8 cellular contexts compared by ENCODE assay signal in genomic region chr2:96138146-96139145, GRCh38. TPM values are rescaled to one million over a fixed set of nuclear protein-coding genes. Genes with fewer than 3 reads are reported as not detected.
DNase-seq lines count a peak whose midpoint lies in the region; ATAC-seq, FAIRE-seq and TF ChIP-seq lines count a peak whose summit lies in the region.

TSS of gene ASTL (minus strand) at chr2:96138502. CDS start at chr2:96138436, 66 bp downstream.

- H3K4me2 ChIP-seq in A549 (no peak within 1 kb of the TSS), MM.1S (ENCODE audit: low read depth, low read length) (peak within 1 kb of the TSS; percentile 39; the same call in 1 of the 2 replicates)

- TF ChIP-seq POLR2A in A549 (IDR thresholded peaks at IDR 0.05; ENCODE audit: low read length) (no peak), upper lobe of left lung (IDR thresholded peaks at IDR 0.05) (no peak)

- H3K27ac ChIP-seq in A549 (no peak within 1 kb of the TSS), MM.1S (ENCODE audit: low read length) (no peak within 1 kb of the TSS), lung (ENCODE audit: low read depth in 1 of 2, low read length in 1 of 2) (no peak within 1 kb of the TSS), upper lobe of left lung (peak within 1 kb of the TSS in 1 of 4 donors; percentile 7)

- no peaks in the 10 kb centered on the region for H3K79me2 ChIP-seq in MM.1S (ENCODE audit: low read length)

- no peak for FAIRE-seq in A549 (lab: Jason Lieb, UNC)

- no peaks in the 10 kb centered on the region for H3K4me1 ChIP-seq in A549
- peaks cover 5% of the 10 kb centered on the region; the same call in 1 of the 2 replicates for H3K4me1 ChIP-seq in MM.1S (ENCODE audit: low read length)
- no peaks in the 10 kb centered on the region for H3K4me1 ChIP-seq in lung (ENCODE audit: control insufficient read depth in 2 of 2, insufficient read depth in 2 of 2, low read length in 2 of 2)
- peaks cover 0 to 7% (median 4%) of the 10 kb centered on the region in 4 donors for H3K4me1 ChIP-seq in upper lobe of left lung

- H3K27me3 ChIP-seq in MM.1S (replicated peaks; ENCODE audit: insufficient read depth, low read length) (peaks cover 23% of the 10 kb centered on the region; the same call in 1 of the 2 replicates), lung (ENCODE audit: control insufficient read depth, insufficient read depth) (no peaks in the 10 kb centered on the region), upper lobe of left lung (no peaks in the 10 kb centered on the region), MG63 (no peaks in the 10 kb centered on the region)

- POLR2A ChIA-PET in A549 (lab: Yijun Ruan, JAX), result no interaction called here

- no peaks in the 10 kb centered on the region for H4K20me1 ChIP-seq in MM.1S (ENCODE audit: insufficient read depth, low read length)

- no peaks in the 10 kb centered on the region for H3K9me3 ChIP-seq in A549
- H3K9me3 ChIP-seq in MM.1S (replicated peaks; ENCODE audit: insufficient read depth, low read length), result no peaks in the 10 kb centered on the region
- no peaks in the 10 kb centered on the region for H3K9me3 ChIP-seq in lung (ENCODE audit: control insufficient read depth in 2 of 2, insufficient read depth in 1 of 2, low read length in 1 of 2)
- H3K9me3 ChIP-seq in upper lobe of left lung, result no peaks in the 10 kb centered on the region
- no peaks in the 10 kb centered on the region for H3K9me3 ChIP-seq in MG63

- no peaks in the 10 kb centered on the region for H3K9me2 ChIP-seq in MM.1S (replicated peaks; ENCODE audit: insufficient read depth, low read length)

- H2AFZ ChIP-seq in MM.1S (ENCODE audit: low read length), result peak within 1 kb of the TSS; percentile 60

- ATAC-seq in A549, result peak; percentile 64 to 86; a peak in 4 of 6 replicates
- peak; percentile 54 for ATAC-seq in lung (ENCODE audit: insufficient read depth, low FRiP score)
- peak; percentile 34 to 37 for ATAC-seq in upper lobe of left lung (ENCODE audit: low FRiP score in 2 of 2)

- TF ChIP-seq CTCF in A549 (IDR thresholded peaks at IDR 0.05), result peak; percentile 48; the same call in 2 of the 3 replicates
- TF ChIP-seq CTCF in GM12875 (IDR thresholded peaks at IDR 0.05; ENCODE audit: borderline replicate concordance, insufficient read depth, low read depth, low read length), result peak; percentile 76
- peak; percentile 64 for TF ChIP-seq CTCF in MM.1S (IDR thresholded peaks at IDR 0.05; ENCODE audit: low read length)
- peak; percentile 84 for TF ChIP-seq CTCF in choroid plexus epithelial cell (conservative IDR thresholded peaks at IDR 0.05; ENCODE audit: low read depth, low read length)
- peak; percentile 32 for TF ChIP-seq CTCF in lung (IDR thresholded peaks at IDR 0.05; ENCODE audit: control extremely low read depth, extremely low read depth)
- TF ChIP-seq CTCF in upper lobe of left lung (IDR thresholded peaks at IDR 0.05), result peak; percentile 34 to 66 (median 55)

- TF ChIP-seq EP300 in A549 (IDR thresholded peaks at IDR 0.05), result no peak
- TF ChIP-seq EP300 in upper lobe of left lung (IDR thresholded peaks at IDR 0.05), result no peak

- no peaks in the 10 kb centered on the region for H3F3A ChIP-seq in MM.1S (ENCODE audit: insufficient read depth, low read length)

- peak; percentile 65 to 76 for TF ChIP-seq RAD21 in A549 (conservative IDR thresholded peaks at IDR 0.05 in 1 of 2, IDR thresholded peaks at IDR 0.05 in 1 of 2)

- H3K4me3 ChIP-seq in A549, result no peak within 1 kb of the TSS
- H3K4me3 ChIP-seq in GM12875 (ENCODE audit: low read depth, low read length), result no peak within 1 kb of the TSS
- H3K4me3 ChIP-seq in MM.1S (ENCODE audit: low read length), result no peak within 1 kb of the TSS
- no peak within 1 kb of the TSS for H3K4me3 ChIP-seq in choroid plexus epithelial cell (ENCODE audit: low read depth, low read length)
- no peak within 1 kb of the TSS for H3K4me3 ChIP-seq in lung
- peak within 1 kb of the TSS in 2 of 4 donors; percentile 2 to 29 for H3K4me3 ChIP-seq in upper lobe of left lung
- no peak within 1 kb of the TSS for H3K4me3 ChIP-seq in MG63

- peak within 1 kb of the TSS; percentile 18; the same call in 1 of the 2 replicates for H3K9ac ChIP-seq in MM.1S (ENCODE audit: low read length)

- CTCF ChIA-PET in A549 (lab: Yijun Ruan, JAX), result interaction anchor here (0.6 to 5.1 kb wide), 31 partner anchors 8 to 412 kb away, joined by 3 to 57 read pairs (median 4); partner anchors contain the start of genes ADRA2B and NEURL3

- H3K36me3 ChIP-seq in MM.1S (replicated peaks; ENCODE audit: insufficient read depth, low read length), result no peaks in the 10 kb centered on the region
- no peaks in the 10 kb centered on the region for H3K36me3 ChIP-seq in lung (ENCODE audit: control insufficient read depth in 2 of 2, insufficient read depth in 2 of 2, low read length in 2 of 2)
- H3K36me3 ChIP-seq in upper lobe of left lung, result no peaks in the 10 kb centered on the region
- peaks cover 13% of the 10 kb centered on the region; the same call in 1 of the 2 replicates for H3K36me3 ChIP-seq in MG63

- DNase-seq in A549 (ENCODE audit: low read depth in 1 of 2, low spot score in 1 of 2) (peak; percentile 31 to 39), MM.1S (peak; percentile 53), choroid plexus epithelial cell (ENCODE audit: low read depth) (peak; percentile 67), lung (ENCODE audit: low spot score) (peak; percentile 58), upper lobe of left lung (peak; percentile 50 to 81), MG63 (no peak)
- peak; percentile 50 for DNase-seq in activated CD4-positive, CD25-positive, alpha-beta regulatory T cell treated with anti-CD3 and anti-CD28 coated beads, Interleukin-2, amount 50 U/mL, for 16 hours (ENCODE audit: low read depth, low spot score)

- WGBS in A549 (ENCODE audit: missing lambda C conversion rate), result 18% methylated on average over 9 of the region's 17 CpGs
- WGBS in lung, 2 donors, result 20 to 21% methylated on average over 16 to 17 of the region's 17 CpGs
- WGBS in upper lobe of left lung, 2 donors, result 13 to 19% methylated on average over 13 to 16 of the region's 17 CpGs

TF ChIP-seq in A549, 52 proteins besides CTCF, POLR2A, EP300 and RAD21:
- TF ChIP-seq SMC3 (IDR thresholded peaks at IDR 0.05) (peak; percentile 53; the same call in 2 of the 3 replicates), EHF (CRISPR knock-in tag; IDR thresholded peaks at IDR 0.05) (no peak), RFX5 (IDR thresholded peaks at IDR 0.05) (no peak), MYC (IDR thresholded peaks at IDR 0.05; ENCODE audit: borderline replicate concordance, low read length) (no peak)
- TF ChIP-seq, protein P1, sequence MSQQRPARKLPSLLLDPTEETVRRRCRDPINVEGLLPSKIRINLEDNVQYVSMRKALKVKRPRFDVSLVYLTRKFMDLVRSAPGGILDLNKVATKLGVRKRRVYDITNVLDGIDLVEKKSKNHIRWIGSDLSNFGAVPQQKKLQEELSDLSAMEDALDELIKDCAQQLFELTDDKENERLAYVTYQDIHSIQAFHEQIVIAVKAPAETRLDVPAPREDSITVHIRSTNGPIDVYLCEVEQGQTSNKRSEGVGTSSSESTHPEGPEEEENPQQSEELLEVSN (IDR thresholded peaks at IDR 0.05; ENCODE audit: borderline replicate concordance, low read depth), result no peak

RNA-seq across cellular contexts. Expression of gene ASTL, which starts in this region (rescaled TPM):
- polyA plus RNA-seq in A549 (2011; rRNA removed) (not detected in 2 replicates), A549 (2017; fragmentation: RNase III; extraction: RNeasy Plus Mini Kit Qiagen cat#74134 plus additional on column Dnase treatment) (not detected in 3 replicates), lung (under 1 TPM; 0.14 to 0.34 TPM)
- not detected in 2 replicates for polyA plus RNA-seq in A549 (2012; cell fraction: cytosol; rRNA removed)
- polyA plus RNA-seq in A549 (2012; cell fraction: nucleus; rRNA removed), result not detected in 2 replicates
- polyA minus RNA-seq in A549 (2011; rRNA and poly(A)+ RNA removed), result not detected in 2 replicates
- total RNA-seq in lung (not detected), upper lobe of left lung (1 to 10 TPM in 1 of 6 donors, under 1 TPM in 2, not detected in 3; 0.23 to 1.3 (median 0.27) TPM)
- not detected in 2 replicates for total RNA-seq in MG63 (2014; rRNA removed; shearing (Covaris generic); ENCODE audit: low replicate concordance)

Comparison
In these comparisons a context has a peak if more than half of its experiments do, and no peak if none do; other contexts are left out.
1. Peak in DNase-seq and ATAC-seq in A549; RNA of the gene not detected or under 1 TPM.
2. Peak in DNase-seq and ATAC-seq in lung; RNA of the gene not detected or under 1 TPM.
3. CTCF ChIP-seq: peak in every context shown above with its lines; median percentile 84 in choroid plexus epithelial cell; 76 in GM12875; 64 in MM.1S; 55 in upper lobe of left lung; 48 in A549; 32 in lung.